Comparison of ENCODE assay signal across 22 cellular contexts in the genomic region with DNA sequence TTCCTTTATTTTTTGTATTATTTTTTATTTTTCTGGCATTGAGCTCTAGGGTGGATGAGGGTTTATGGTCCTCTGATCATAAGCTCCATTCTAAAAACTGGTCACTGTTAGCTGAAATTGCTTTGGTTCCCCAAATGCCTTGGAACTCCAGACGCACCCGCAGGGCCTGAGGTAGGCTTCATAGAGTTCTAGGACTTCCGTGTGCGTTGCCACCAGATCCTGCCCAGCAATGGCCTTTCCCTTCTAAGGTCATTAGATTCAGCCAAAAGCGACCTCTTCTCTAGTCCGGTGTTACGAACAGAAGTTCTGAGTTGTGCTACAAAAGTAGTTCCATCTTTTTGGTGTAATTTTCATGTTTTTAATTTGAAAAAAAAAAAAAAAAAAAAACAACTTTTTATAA.
"Had no signal": no experiment of that assay in that cellular context is flagged by ENCODE, and none has a peak within 500 bp of the region (broad histone marks: within the 10 kb centered on the region; RNA-seq: fewer than 3 reads in every experiment).

No MANE protein-coding gene starts in this region.

- H3K27me3 ChIP-seq: dorsolateral prefrontal cortex, esophagus muscularis mucosa, foreskin keratinocyte, gastroesophageal sphincter, heart left ventricle, left lung had no signal

- H3K4me1 ChIP-seq: esophagus muscularis mucosa, foreskin keratinocyte, gastroesophageal sphincter, heart left ventricle, left lung had no signal

- H3K9me3 ChIP-seq: esophagus muscularis mucosa, gastroesophageal sphincter, heart left ventricle, left lung, lower lobe of right lung had no signal

- DNase-seq: dermis blood vessel endothelial cell; dorsolateral prefrontal cortex; effector CD4-positive, alpha-beta T cell; effector memory CD4-positive, alpha-beta T cell; foreskin keratinocyte; heart left ventricle; hippocampal formation; left cardiac atrium; left lung; left ventricle myocardium superior; lower lobe of right lung; mesenchymal stem cell; midbrain; naive thymus-derived CD4-positive, alpha-beta T cell had no signal

- H3K27ac ChIP-seq: coronary artery, esophagus muscularis mucosa, foreskin keratinocyte, gastroesophageal sphincter, heart left ventricle, left lung, lower lobe of right lung had no signal

- ATAC-seq: foreskin keratinocyte; gastroesophageal sphincter; heart left ventricle; left cardiac atrium; left lung; left ventricle myocardium superior; lower lobe of right lung; naive thymus-derived CD4-positive, alpha-beta T cell had no signal

- H3K4me3 ChIP-seq: coronary artery, dorsolateral prefrontal cortex, esophagus muscularis mucosa, gastroesophageal sphincter, heart left ventricle, left lung, lower lobe of right lung had no signal

- FAIRE-seq: colon, endothelial cell of umbilical vein, frontal cortex, islet of Langerhans, keratinocyte had no signal
